Comparison of ENCODE assay signal across 8 cellular contexts in genomic region chr2:218291318-218291933, GRCh38.
DNase-seq lines count a peak whose midpoint lies in the region; ATAC-seq lines count a peak whose summit lies in the region.

No MANE protein-coding gene starts in this region.

- H3K9ac ChIP-seq in iPS-20b (ENCODE audit: low read depth, low read length) (no peak overlapping the region), stomach smooth muscle (ENCODE audit: low read length in 2 of 2) (peak overlapping the region; percentile 89 to 92)

- peak overlapping the region; percentile 92 for H3K27ac Mint-ChIP-seq in activated T-cell treated with anti-CD3 and anti-CD28 coated beads, Interleukin-2, amount 50 U/mL, for 24 hours

- peaks cover 65% of the 10 kb centered on the region for H3K4me1 Mint-ChIP-seq in activated T-cell treated with anti-CD3 and anti-CD28 coated beads, Interleukin-2, amount 50 U/mL, for 24 hours (ENCODE audit: low read depth)

- no peaks in the 10 kb centered on the region for H3K27me3 Mint-ChIP-seq in activated T-cell treated with anti-CD3 and anti-CD28 coated beads, Interleukin-2, amount 50 U/mL, for 24 hours

- H3K4me1 ChIP-seq in iPS-20b (ENCODE audit: insufficient read depth, low read length), result peaks cover 25% of the 10 kb centered on the region
- H3K4me1 ChIP-seq in stomach smooth muscle (ENCODE audit: control insufficient read depth, insufficient read depth, low read length), result peaks cover 36% of the 10 kb centered on the region

- peaks cover 4% of the 10 kb centered on the region; the same call in 1 of the 2 replicates for H3K27me3 ChIP-seq in iPS-20b (ENCODE audit: insufficient read depth, low read length)
- no peaks in the 10 kb centered on the region for H3K27me3 ChIP-seq in stomach smooth muscle (ENCODE audit: control insufficient read depth in 1 of 2, insufficient read depth in 2 of 2, low read length in 2 of 2)

- H3K9me3 Mint-ChIP-seq in activated T-cell treated with anti-CD3 and anti-CD28 coated beads, Interleukin-2, amount 50 U/mL, for 24 hours, result no peaks in the 10 kb centered on the region

- H3K36me3 Mint-ChIP-seq in activated T-cell treated with anti-CD3 and anti-CD28 coated beads, Interleukin-2, amount 50 U/mL, for 24 hours (ENCODE audit: low read depth), result peaks cover 23% of the 10 kb centered on the region

- no peak for DNase-seq in activated T-cell treated with anti-CD3 and anti-CD28 coated beads, Interleukin-2, amount 50 U/mL, for 24 hours
- no peak for DNase-seq in activated T-cell treated with anti-CD3 and anti-CD28 coated beads, Interleukin-2, amount 50 U/mL, for 1 hour
- DNase-seq in NCI-H2196 (lab: John Stamatoyannopoulos, UW; ENCODE audit: unreplicated experiment), result no peak

- H3K9me3 ChIP-seq in iPS-20b (ENCODE audit: insufficient read depth, low read depth, low read length), result no peaks in the 10 kb centered on the region
- no peaks in the 10 kb centered on the region for H3K9me3 ChIP-seq in stomach smooth muscle (ENCODE audit: control insufficient read depth in 2 of 2, low read length in 2 of 2)

- H3K4me3 Mint-ChIP-seq in activated T-cell treated with anti-CD3 and anti-CD28 coated beads, Interleukin-2, amount 50 U/mL, for 24 hours, result peak overlapping the region; percentile 83

- H3K27ac ChIP-seq in angular gyrus (ENCODE audit: low read depth, low read length), result peak overlapping the region; percentile 95
- no peak overlapping the region for H3K27ac ChIP-seq in iPS-20b (ENCODE audit: low read length)
- peak overlapping the region; percentile 92 for H3K27ac ChIP-seq in stomach smooth muscle (ENCODE audit: low read length)

- ATAC-seq in GM21576 (IDR thresholded peaks at IDR 0.05; ENCODE audit: unreplicated experiment), result no peak
- no peak for ATAC-seq in HG03159 (IDR thresholded peaks at IDR 0.05; ENCODE audit: unreplicated experiment)

- H3K4me3 ChIP-seq in iPS-20b (ENCODE audit: low read length), result peak overlapping the region; percentile 78
- H3K4me3 ChIP-seq in stomach smooth muscle (ENCODE audit: low read length in 2 of 2), result peak overlapping the region; percentile 74 to 90

- no peaks in the 10 kb centered on the region for H3K36me3 ChIP-seq in iPS-20b (ENCODE audit: insufficient read depth, low read depth, low read length)
- H3K36me3 ChIP-seq in stomach smooth muscle (ENCODE audit: control insufficient read depth in 2 of 2, insufficient read depth in 2 of 2, low read length in 2 of 2), result no peaks in the 10 kb centered on the region
